ENCODE assay signal across 10 cellular contexts in the genomic region with DNA sequence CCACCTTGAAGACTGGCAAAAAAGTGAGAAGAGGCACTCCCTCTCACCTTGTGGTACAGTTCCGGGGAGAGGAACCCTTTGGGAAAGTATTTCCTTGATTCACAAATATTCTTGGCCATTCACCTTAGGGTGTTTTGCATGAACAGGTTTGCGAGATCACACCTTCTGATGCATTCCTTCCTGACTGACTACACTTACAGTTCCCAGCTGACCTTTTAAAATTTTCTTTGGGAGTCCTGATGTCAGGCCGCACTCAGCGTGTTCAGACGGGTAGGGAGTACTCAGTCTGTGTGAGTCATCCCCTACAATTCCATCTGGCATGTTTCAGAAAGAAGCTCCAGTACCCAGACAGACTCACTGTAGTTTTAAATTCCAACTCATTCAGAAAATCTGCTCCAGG. TPM values are rescaled to one million over a fixed set of nuclear protein-coding genes. Genes with fewer than 3 reads are reported as not detected.
DNase-seq lines count a peak whose midpoint lies in the region; ATAC-seq, FAIRE-seq and TF ChIP-seq lines count a peak whose summit lies in the region.
"Had no signal": no experiment of that assay in that cellular context is flagged by ENCODE, and none has a peak within 500 bp of the region (broad histone marks: within the 10 kb centered on the region; RNA-seq: fewer than 3 reads in every experiment).

No MANE protein-coding gene starts in this region.

- H3K27ac ChIP-seq in fibroblast of lung (ENCODE audit: insufficient read depth, low read length) (no peak overlapping the region), suprapubic skin (peak overlapping the region; percentile 85), body of pancreas (no peak overlapping the region)
- H3K27ac ChIP-seq: heart right ventricle had no signal

- FAIRE-seq in H54 (lab: Jason Lieb, UNC) (peak; percentile 55), RCC 7860 (lab: Jason Lieb, UNC) (peak; percentile 74)

- no peaks in the 10 kb centered on the region for H3K9me3 ChIP-seq in fibroblast of lung (ENCODE audit: control insufficient read depth, insufficient read depth, low read depth, low read length)
- H3K9me3 ChIP-seq in suprapubic skin, result no peaks in the 10 kb centered on the region
- H3K9me3 ChIP-seq in body of pancreas, result no peaks in the 10 kb centered on the region
- H3K9me3 ChIP-seq: heart right ventricle had no signal

- no peak overlapping the region for H3K4me3 ChIP-seq in fibroblast of lung (replicated peaks in 1 of 4; ENCODE audit: control extremely low read depth in 1 of 4, insufficient read depth in 1 of 4, low read depth in 3 of 4, low read length in 4 of 4)
- H3K4me3 ChIP-seq in suprapubic skin, result peak overlapping the region; percentile 26
- H3K4me3 ChIP-seq in body of pancreas, result no peak overlapping the region
- H3K4me3 ChIP-seq: heart right ventricle had no signal

- H2AFZ ChIP-seq in fibroblast of lung (ENCODE audit: low read length), result no peak overlapping the region

- ATAC-seq in GM21786 (IDR thresholded peaks at IDR 0.05; ENCODE audit: unreplicated experiment) (no peak), body of pancreas (no peak)
- ATAC-seq: activated T-cell treated with anti-CD3 and anti-CD28 coated beads, Interleukin-2, amount 50 U/mL, for 4 hours had no signal

- H3K4me1 ChIP-seq in fibroblast of lung (ENCODE audit: control insufficient read depth, extremely low read depth, insufficient read depth, low read length) (no peaks in the 10 kb centered on the region), suprapubic skin (peaks cover 22% of the 10 kb centered on the region), body of pancreas (no peaks in the 10 kb centered on the region)
- H3K4me1 ChIP-seq: heart right ventricle had no signal

- no peak for TF ChIP-seq CTCF in fibroblast of lung (conservative IDR thresholded peaks at IDR 0.05 in 1 of 2, IDR thresholded peaks at IDR 0.05 in 1 of 2; ENCODE audit: low read depth in 1 of 2, low read length in 2 of 2)
- no peak for TF ChIP-seq CTCF in suprapubic skin (IDR thresholded peaks at IDR 0.05)
- TF ChIP-seq CTCF in body of pancreas (IDR thresholded peaks at IDR 0.05), result no peak

- H3K4me2 ChIP-seq in fibroblast of lung (ENCODE audit: extremely low read depth, insufficient read depth, low read length), result no peak overlapping the region

- WGBS in suprapubic skin, result 47% methylated on average over 5 of the region's 5 CpGs
- 86 to 90% methylated on average over 5 of the region's 5 CpGs for WGBS in body of pancreas, 2 donors

- H3K79me2 ChIP-seq in fibroblast of lung (ENCODE audit: control insufficient read depth, insufficient read depth, low read length), result no peaks in the 10 kb centered on the region

- H3K9ac ChIP-seq in fibroblast of lung (ENCODE audit: insufficient read depth, low read length), result no peak overlapping the region

- no peak for TF ChIP-seq POLR2A in H54 (IDR thresholded peaks at IDR 0.05; ENCODE audit: low read depth, low read length)
- TF ChIP-seq POLR2A in suprapubic skin (IDR thresholded peaks at IDR 0.05), result no peak
- TF ChIP-seq POLR2A in body of pancreas (IDR thresholded peaks at IDR 0.05), result no peak

- H3K36me3 ChIP-seq in fibroblast of lung (ENCODE audit: control insufficient read depth, insufficient read depth, low read length) (no peaks in the 10 kb centered on the region), suprapubic skin (no peaks in the 10 kb centered on the region), body of pancreas (replicated peaks in 1 of 2; ENCODE audit: insufficient read depth in 1 of 2, low read depth in 2 of 2) (no peaks in the 10 kb centered on the region)
- H3K36me3 ChIP-seq: heart right ventricle had no signal

- DNase-seq in H54 (ENCODE audit: insufficient read length, low spot score) (peak; percentile 10), RCC 7860 (ENCODE audit: low spot score) (peak; percentile 67), fibroblast of lung (ENCODE audit: low read depth in 2 of 2) (peak; percentile 11 to 84), suprapubic skin (ENCODE audit: low spot score in 2 of 2) (no peak), body of pancreas (no peak)
- DNase-seq in stimulated activated CD4-positive, alpha-beta T cell treated with anti-CD3 and anti-CD28 coated beads, Interleukin-15, amount 100 ng/mL, for 24 hours, result no peak
- DNase-seq: activated T-cell treated with anti-CD3 and anti-CD28 coated beads, Interleukin-2, amount 50 U/mL, for 4 hours; DND-41; heart right ventricle had no signal

- intact Hi-C loops in body of pancreas (cut with DNase I), result no loop called here

- H4K20me1 ChIP-seq in fibroblast of lung (ENCODE audit: control insufficient read depth, extremely low read depth, insufficient read depth, low read length), result no peaks in the 10 kb centered on the region

- no peaks in the 10 kb centered on the region for H3K27me3 ChIP-seq in fibroblast of lung (ENCODE audit: control insufficient read depth, insufficient read depth, low read length)
- H3K27me3 ChIP-seq in suprapubic skin, result no peaks in the 10 kb centered on the region
- no peaks in the 10 kb centered on the region for H3K27me3 ChIP-seq in body of pancreas
- H3K27me3 ChIP-seq: heart right ventricle had no signal

- no peak for TF ChIP-seq EP300 in suprapubic skin (IDR thresholded peaks at IDR 0.05)

RNA-seq across cellular contexts. Expression of a gene that starts 1.7 kb away (rescaled TPM):
- total RNA-seq in fibroblast of lung, result under 0.01 TPM in 1 of 2 replicates, not detected in the other
- polyA plus RNA-seq in fibroblast of lung, result 0.08 TPM in 1 of 2 replicates, not detected in the other
- polyA plus RNA-seq in fibroblast of lung (2012), result 0.05 TPM in 1 of 2 replicates, not detected in the other
- polyA minus RNA-seq in fibroblast of lung (ENCODE audit: low replicate concordance), result not detected in 2 replicates
- total RNA-seq in suprapubic skin, result 10 to 100 TPM; 38.9 to 74.3 (median 45.3) TPM
- total RNA-seq in body of pancreas, result not detected
- total RNA-seq: activated T-cell treated with anti-CD3 and anti-CD28 coated beads, Interleukin-2, amount 50 U/mL, for 4 hours had no signal

Comparison
In these comparisons a context has a peak if more than half of its experiments do, and no peak if none do; other contexts are left out.
1. DNase-seq: peak in H54 (single experiment), RCC 7860 (single experiment) and fibroblast of lung (2 of 2); none in suprapubic skin (0 of 2), stimulated activated CD4-positive, alpha-beta T cell treated with anti-CD3 and anti-CD28 coated beads, Interleukin-15, amount 100 ng/mL, for 24 hours (single experiment) and body of pancreas (0 of 4).
2. RNA of a gene that starts 1.7 kb away (total RNA-seq): 38.9 to 74.3 TPM in suprapubic skin; under 0.01 TPM in fibroblast of lung and not detected in body of pancreas; every median in the first group is over 10 times any median in the second.